In the genomic region with DNA sequence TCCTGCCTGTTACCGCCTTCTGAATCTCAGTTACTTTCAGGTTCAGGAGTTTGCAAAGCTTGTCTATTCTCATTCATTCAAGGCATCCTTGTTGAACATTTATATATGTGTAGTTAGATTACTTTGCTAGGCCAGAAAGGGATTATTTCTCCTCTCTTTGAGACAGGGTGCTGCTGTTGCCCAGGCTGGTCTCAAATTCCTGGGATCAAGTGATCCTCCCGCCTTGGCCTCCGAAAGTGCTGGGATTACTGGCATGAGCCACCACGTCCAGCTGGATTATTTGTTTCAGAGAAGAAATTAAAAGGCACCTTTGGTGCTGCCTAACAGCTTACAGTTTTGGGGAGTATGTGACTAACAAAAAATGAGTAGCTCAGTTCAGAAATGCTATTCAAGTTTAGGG, we compare ENCODE assay signal across 8 cellular contexts. TPM values are rescaled to one million over a fixed set of nuclear protein-coding genes. Genes with fewer than 3 reads are reported as not detected.
DNase-seq lines count a peak whose midpoint lies in the region; TF ChIP-seq lines count a peak whose summit lies in the region.

No MANE protein-coding gene starts in this region.

- POLR2A ChIA-PET in CD4-positive, alpha-beta memory T cell (lab: Charles Lee; ENCODE audit: partially characterized antibody): interaction anchor here (0.5 to 5.8 kb wide), 34 partner anchors 11 to 1273 kb away, joined by 3 to 111 read pairs (median 3); a partner anchor contains a TSS
- POLR2A ChIA-PET in HEK293T (lab: Yijun Ruan, JAX): interaction anchor here (0.5 to 1.8 kb wide), 11 partner anchors 9 to 220 kb away, joined by 3 to 8 read pairs (median 3); no protein-coding TSS in a partner anchor

- peak overlapping the region; percentile 84 to 95 (median 90) for H3K4me3 Mint-ChIP-seq in CD4-positive, alpha-beta memory T cell
- H3K4me3 Mint-ChIP-seq in endothelial cell (ENCODE audit: unreplicated experiment): peak overlapping the region; percentile 91

- peaks cover 0 to 2% (median 0%) of the 10 kb centered on the region in 8 donors for H3K9me3 Mint-ChIP-seq in CD4-positive, alpha-beta memory T cell
- H3K9me3 Mint-ChIP-seq in endothelial cell (ENCODE audit: unreplicated experiment): no peaks in the 10 kb centered on the region

- H3K4me2 ChIP-seq in OCI-LY3 (ENCODE audit: low read length): peak overlapping the region; percentile 96
- H3K4me2 ChIP-seq in osteoblast (ENCODE audit: insufficient read depth, low read length): peak overlapping the region; percentile 92

- CTCF ChIA-PET in CD4-positive, alpha-beta memory T cell (lab: Charles Lee; ENCODE audit: partially characterized antibody): interaction anchor here (0.7 to 1.7 kb wide), 12 partner anchors 10 to 243 kb away, joined by 3 to 5 read pairs (median 4); a partner anchor contains a TSS
- CTCF ChIA-PET in HEK293T (lab: Yijun Ruan, JAX): interaction anchor here (1.1 kb wide), 1 partner anchor 23 kb away, joined by 3 read pairs; no protein-coding TSS in a partner anchor

- peaks cover 33 to 62% (median 50%) of the 10 kb centered on the region in 4 donors for H3K4me1 Mint-ChIP-seq in CD4-positive, alpha-beta memory T cell
- H3K4me1 Mint-ChIP-seq in endothelial cell (ENCODE audit: unreplicated experiment): peaks cover 9% of the 10 kb centered on the region

- H4K20me1 ChIP-seq in OCI-LY3 (ENCODE audit: insufficient read depth, low read length) (peaks cover 31% of the 10 kb centered on the region), osteoblast (ENCODE audit: insufficient read depth, low read length) (peaks cover 4% of the 10 kb centered on the region)

- H3K4me3 ChIP-seq in CD4-positive, alpha-beta memory T cell (ENCODE audit: low read length in 2 of 2): peak overlapping the region; percentile 90 to 99
- H3K4me3 ChIP-seq in OCI-LY3 (ENCODE audit: low read length) (peak overlapping the region; percentile 96), osteoblast (ENCODE audit: insufficient read depth, low read length) (peak overlapping the region; percentile 93)

- no peaks in the 10 kb centered on the region for H3K9me3 ChIP-seq in CD4-positive, alpha-beta memory T cell (ENCODE audit: control insufficient read depth in 1 of 2, low read length in 2 of 2)
- H3K9me3 ChIP-seq in OCI-LY3 (ENCODE audit: insufficient read depth, low read length): no peaks in the 10 kb centered on the region
- no peaks in the 10 kb centered on the region for H3K9me3 ChIP-seq in osteoblast (ENCODE audit: low read depth, low read length)

- H3K4me1 ChIP-seq in CD4-positive, alpha-beta memory T cell (ENCODE audit: insufficient read depth, low read length): peaks cover 52% of the 10 kb centered on the region
- peaks cover 11% of the 10 kb centered on the region for H3K4me1 ChIP-seq in OCI-LY3 (ENCODE audit: low read length)
- peaks cover 40% of the 10 kb centered on the region for H3K4me1 ChIP-seq in osteoblast (ENCODE audit: insufficient read depth, low read length)

- H3K36me3 Mint-ChIP-seq in CD4-positive, alpha-beta memory T cell: peaks cover 15 to 19% of the 10 kb centered on the region in 2 donors
- H3K36me3 Mint-ChIP-seq in endothelial cell (ENCODE audit: low read depth, unreplicated experiment): no peaks in the 10 kb centered on the region

- peaks cover 41% of the 10 kb centered on the region for H3K79me2 ChIP-seq in OCI-LY3 (ENCODE audit: low read length)
- H3K79me2 ChIP-seq in osteoblast (ENCODE audit: insufficient read depth, low read length): peaks cover 35% of the 10 kb centered on the region

- TF ChIP-seq CTCF in OCI-LY3 (IDR thresholded peaks at IDR 0.05; ENCODE audit: low read depth, low read length) (no peak), endothelial cell (IDR thresholded peaks at IDR 0.05; ENCODE audit: unreplicated experiment) (no peak), osteoblast (IDR thresholded peaks at IDR 0.05; ENCODE audit: extremely low read depth, low read depth, low read length) (no peak)

- no peak for DNase-seq in CD4-positive, alpha-beta memory T cell
- DNase-seq in endothelial cell (ENCODE audit: low spot score) (no peak), osteoblast (ENCODE audit: insufficient read length, low spot score, missing footprints) (peak; percentile 46), anterior cingulate cortex (lab: John Stamatoyannopoulos, UW) (no peak), HEK293T (ENCODE audit: extremely low spot score) (no peak), NCI-H2196 treated with DMSO at 0.1 percent for 48 hours (lab: John Stamatoyannopoulos, UW; ENCODE audit: unreplicated experiment) (no peak), NCI-H2196 (lab: John Stamatoyannopoulos, UW; ENCODE audit: unreplicated experiment) (no peak)

- H3K36me3 ChIP-seq in CD4-positive, alpha-beta memory T cell (ENCODE audit: insufficient read depth, low read length): no peaks in the 10 kb centered on the region
- H3K36me3 ChIP-seq in OCI-LY3 (replicated peaks; ENCODE audit: low read depth, low read length) (peaks cover 7% of the 10 kb centered on the region), osteoblast (ENCODE audit: insufficient read depth, low read length) (no peaks in the 10 kb centered on the region)

- H2AFZ ChIP-seq in OCI-LY3 (ENCODE audit: low read depth, low read length) (no peak overlapping the region), osteoblast (ENCODE audit: low read length) (peak overlapping the region; percentile 86)

- peak overlapping the region; percentile 92 to 99 (median 98) for H3K27ac Mint-ChIP-seq in CD4-positive, alpha-beta memory T cell
- H3K27ac Mint-ChIP-seq in endothelial cell (ENCODE audit: unreplicated experiment): peak overlapping the region; percentile 91

- no peaks in the 10 kb centered on the region for H3K27me3 ChIP-seq in CD4-positive, alpha-beta memory T cell (ENCODE audit: insufficient read depth, low read length)
- H3K27me3 ChIP-seq in OCI-LY3 (ENCODE audit: low read depth, low read length) (no peaks in the 10 kb centered on the region; the same call in 1 of the 2 replicates), osteoblast (ENCODE audit: insufficient read depth, low read length) (no peaks in the 10 kb centered on the region)

- H3K9ac ChIP-seq in OCI-LY3 (ENCODE audit: low read length): peak overlapping the region; percentile 97

- intact Hi-C loops in CD4-positive, alpha-beta memory T cell (cut with micrococcal nuclease): loop anchor here (2.0 kb wide), 2 partner anchors 58 to 498 kb away; a partner anchor contains a TSS

- peaks cover 0 to 1% of the 10 kb centered on the region in 2 donors for H3K27me3 Mint-ChIP-seq in CD4-positive, alpha-beta memory T cell
- peaks cover 6% of the 10 kb centered on the region for H3K27me3 Mint-ChIP-seq in endothelial cell (ENCODE audit: unreplicated experiment)

- peak overlapping the region; percentile 100 for H3K27ac ChIP-seq in CD4-positive, alpha-beta memory T cell (ENCODE audit: low read depth, low read length)
- H3K27ac ChIP-seq in OCI-LY3 (ENCODE audit: low read length) (peak overlapping the region; percentile 75), osteoblast (ENCODE audit: low read depth, low read length) (peak overlapping the region; percentile 93)

TF ChIP-seq in HEK293T, 16 proteins besides CTCF, POLR2A, EP300 and RAD21:
- no peak for TF ChIP-seq CTBP1 (IDR thresholded peaks at IDR 0.05; ENCODE audit: borderline replicate concordance)
- no peak for TF ChIP-seq ZNF384 (IDR thresholded peaks at IDR 0.05)
- TF ChIP-seq ELF4 (IDR thresholded peaks at IDR 0.05): no peak
- TF ChIP-seq LEF1 (IDR thresholded peaks at IDR 0.05; ENCODE audit: borderline replicate concordance): no peak
- TF ChIP-seq, protein P1, sequence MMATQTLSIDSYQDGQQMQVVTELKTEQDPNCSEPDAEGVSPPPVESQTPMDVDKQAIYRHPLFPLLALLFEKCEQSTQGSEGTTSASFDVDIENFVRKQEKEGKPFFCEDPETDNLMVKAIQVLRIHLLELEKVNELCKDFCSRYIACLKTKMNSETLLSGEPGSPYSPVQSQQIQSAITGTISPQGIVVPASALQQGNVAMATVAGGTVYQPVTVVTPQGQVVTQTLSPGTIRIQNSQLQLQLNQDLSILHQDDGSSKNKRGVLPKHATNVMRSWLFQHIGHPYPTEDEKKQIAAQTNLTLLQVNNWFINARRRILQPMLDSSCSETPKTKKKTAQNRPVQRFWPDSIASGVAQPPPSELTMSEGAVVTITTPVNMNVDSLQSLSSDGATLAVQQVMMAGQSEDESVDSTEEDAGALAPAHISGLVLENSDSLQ (IDR thresholded peaks at IDR 0.05): no peak
- no peak for TF ChIP-seq NFRKB (IDR thresholded peaks at IDR 0.05)
- no peak for TF ChIP-seq HDGF (IDR thresholded peaks at IDR 0.05; ENCODE audit: borderline replicate concordance)
- TF ChIP-seq SUZ12 (IDR thresholded peaks at IDR 0.05): no peak
- no peak for TF ChIP-seq BHLHE40 (IDR thresholded peaks at IDR 0.05; ENCODE audit: borderline replicate concordance)
- TF ChIP-seq L3MBTL2 (conservative IDR thresholded peaks at IDR 0.05): no peak
- TF ChIP-seq FOXK2 (IDR thresholded peaks at IDR 0.05): no peak

RNA-seq across cellular contexts. Expression of a gene that starts 0.8 kb away (rescaled TPM):
- total RNA-seq in CD4-positive, alpha-beta memory T cell: 100 to 1,000 TPM; 112 to 116 TPM
- 100 to 1,000 TPM; 147 to 176 TPM for polyA plus RNA-seq in CD4-positive, alpha-beta memory T cell
- 36.2 TPM for total RNA-seq in endothelial cell (ENCODE audit: unreplicated experiment)
- 79.6 and 100 TPM in 2 replicates for total RNA-seq in osteoblast

RNA-seq across cellular contexts. Expression of a gene that starts 27.5 kb away (rescaled TPM):
- not detected for total RNA-seq in CD4-positive, alpha-beta memory T cell
- polyA plus RNA-seq in CD4-positive, alpha-beta memory T cell: not detected
- total RNA-seq in endothelial cell (ENCODE audit: unreplicated experiment) (not detected), osteoblast (not detected in 2 replicates)

RNA-seq across cellular contexts. Expression of a gene that starts 35.3 kb away (rescaled TPM):
- total RNA-seq in CD4-positive, alpha-beta memory T cell: under 1 TPM; 0.03 to 0.09 TPM
- polyA plus RNA-seq in CD4-positive, alpha-beta memory T cell: under 1 TPM in 1 of 2 donors, not detected in 1; 0.37 TPM
- 0.08 TPM for total RNA-seq in endothelial cell (ENCODE audit: unreplicated experiment)
- under 0.01 TPM in 1 of 2 replicates, not detected in the other for total RNA-seq in osteoblast

RNA-seq across cellular contexts. Expression of a gene that starts 57.1 kb away (rescaled TPM):
- 1 to 10 TPM; 5.2 to 5.4 TPM for total RNA-seq in CD4-positive, alpha-beta memory T cell
- 1 to 10 TPM; 2.3 to 6.7 TPM for polyA plus RNA-seq in CD4-positive, alpha-beta memory T cell
- total RNA-seq in endothelial cell (ENCODE audit: unreplicated experiment) (20.9 TPM), osteoblast (4.0 and 4.1 TPM in 2 replicates)
